Comparison of ENCODE assay signal across 9 cellular contexts in the genomic region with DNA sequence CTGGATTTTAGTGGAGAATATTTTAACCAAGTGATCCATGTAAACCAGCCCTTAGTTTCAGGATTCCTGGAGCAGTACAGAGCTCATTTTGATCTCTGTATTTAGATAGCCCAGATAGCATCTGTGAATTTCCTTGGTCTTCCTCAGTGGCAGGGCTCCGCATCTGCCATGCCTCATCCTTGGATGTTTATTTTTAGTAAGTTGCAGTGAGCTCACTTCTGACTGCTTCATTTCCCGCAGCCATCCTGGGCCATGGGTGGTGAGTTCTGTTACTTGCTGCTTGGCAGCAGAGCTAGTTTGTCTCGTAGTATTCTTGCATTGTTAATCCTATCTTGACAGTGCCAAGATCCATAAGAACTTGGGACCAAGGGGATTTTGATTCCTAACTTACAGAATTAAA. TPM values are rescaled to one million over a fixed set of nuclear protein-coding genes. Genes with fewer than 3 reads are reported as not detected.
DNase-seq lines count a peak whose midpoint lies in the region; ATAC-seq, FAIRE-seq and TF ChIP-seq lines count a peak whose summit lies in the region.
"Had no signal": no experiment of that assay in that cellular context is flagged by ENCODE, and none has a peak within 500 bp of the region (broad histone marks: within the 10 kb centered on the region; RNA-seq: fewer than 3 reads in every experiment).

No MANE protein-coding gene starts in this region.

- peak overlapping the region; percentile 35 for H3K27ac Mint-ChIP-seq in activated naive CD4-positive, alpha-beta T cell treated with anti-CD3 and anti-CD28 coated beads, Interleukin-2, amount 50 U/mL, for 24 hours
- peak overlapping the region; percentile 55 for H3K27ac Mint-ChIP-seq in type B pancreatic cell

- FAIRE-seq in GM12892 (lab: Jason Lieb, UNC) = no peak

- peak overlapping the region; percentile 53 for H3K27ac ChIP-seq in lower lobe of right lung

- TF ChIP-seq CTCF in lower lobe of right lung (IDR thresholded peaks at IDR 0.05) (no peak), type B pancreatic cell (conservative IDR thresholded peaks at IDR 0.05) (no peak)

- H3K4me3 ChIP-seq in lower lobe of right lung = no peak overlapping the region

- peaks cover 82% of the 10 kb centered on the region for H3K36me3 ChIP-seq in lower lobe of right lung

- peaks cover 19% of the 10 kb centered on the region for H3K4me1 Mint-ChIP-seq in activated naive CD4-positive, alpha-beta T cell treated with anti-CD3 and anti-CD28 coated beads, Interleukin-2, amount 50 U/mL, for 24 hours
- H3K4me1 Mint-ChIP-seq in type B pancreatic cell (ENCODE audit: unreplicated experiment) = peaks cover 15% of the 10 kb centered on the region

- no peaks in the 10 kb centered on the region for H3K27me3 ChIP-seq in lower lobe of right lung (ENCODE audit: low read depth)

- ATAC-seq in lower lobe of right lung = no peak

- DNase-seq in activated naive CD4-positive, alpha-beta T cell treated with Interleukin-2 at 50 U/mL for 16 hours = no peak
- DNase-seq in cerebellum (ENCODE audit: low spot score) (peak; percentile 40), lower lobe of right lung (no peak), type B pancreatic cell (ENCODE audit: extremely low spot score, unreplicated experiment) (no peak), NCI-H526 (lab: John Stamatoyannopoulos, UW) (no peak), GM12892 (ENCODE audit: insufficient read length) (no peak)
- no peak for DNase-seq in NK-92 treated with Interleukin-12 subunit alpha and Interleukin-12 subunit beta, amount 100 ng/mL, for 24 hours (lab: John Stamatoyannopoulos, UW)
- DNase-seq: AML-193 had no signal

- H3K4me1 ChIP-seq in lower lobe of right lung = peaks cover 38% of the 10 kb centered on the region

- H3K36me3 Mint-ChIP-seq in activated naive CD4-positive, alpha-beta T cell treated with anti-CD3 and anti-CD28 coated beads, Interleukin-2, amount 50 U/mL, for 24 hours = peaks cover 13% of the 10 kb centered on the region
- peaks cover 34% of the 10 kb centered on the region for H3K36me3 Mint-ChIP-seq in type B pancreatic cell

- intact Hi-C loops in lower lobe of right lung (cut with DNase I) = no loop called here

- H3K27me3 Mint-ChIP-seq in activated naive CD4-positive, alpha-beta T cell treated with anti-CD3 and anti-CD28 coated beads, Interleukin-2, amount 50 U/mL, for 24 hours = no peaks in the 10 kb centered on the region
- no peaks in the 10 kb centered on the region for H3K27me3 Mint-ChIP-seq in type B pancreatic cell

- H3K9me3 ChIP-seq in lower lobe of right lung = no peaks in the 10 kb centered on the region

- no peaks in the 10 kb centered on the region for H3K9me3 Mint-ChIP-seq in activated naive CD4-positive, alpha-beta T cell treated with anti-CD3 and anti-CD28 coated beads, Interleukin-2, amount 50 U/mL, for 24 hours
- no peaks in the 10 kb centered on the region for H3K9me3 Mint-ChIP-seq in type B pancreatic cell

- no peak overlapping the region for H3K4me3 Mint-ChIP-seq in activated naive CD4-positive, alpha-beta T cell treated with anti-CD3 and anti-CD28 coated beads, Interleukin-2, amount 50 U/mL, for 24 hours
- H3K4me3 Mint-ChIP-seq in type B pancreatic cell = no peak overlapping the region

- TF ChIP-seq POLR2A in GM12892 (IDR thresholded peaks at IDR 0.05; ENCODE audit: low read depth, low read length) = no peak

RNA-seq across cellular contexts. Expression of a gene that starts 33.7 kb away (rescaled TPM):
- total RNA-seq in cerebellum = 134 TPM
- 200 TPM for total RNA-seq in lower lobe of right lung
- 232 and 233 TPM in 2 replicates for total RNA-seq in type B pancreatic cell (ENCODE audit: low replicate concordance)
- polyA plus RNA-seq in GM12892 (2012; ENCODE audit: missing spikeins) = 132 TPM

RNA-seq across cellular contexts. Expression of a gene that starts 45.1 kb away (rescaled TPM):
- 22.2 TPM for total RNA-seq in cerebellum
- total RNA-seq in lower lobe of right lung = 8.2 TPM
- 12.8 and 18.5 TPM in 2 replicates for total RNA-seq in type B pancreatic cell (ENCODE audit: low replicate concordance)
- polyA plus RNA-seq in GM12892 (2012; ENCODE audit: missing spikeins) = 8.3 TPM
